In genomic region chr5:149959406-149960236, GRCh38 we compare ENCODE assay signal across 8 cellular contexts. TPM values are rescaled to one million over a fixed set of nuclear protein-coding genes. Genes with fewer than 3 reads are reported as not detected.
DNase-seq lines count a peak whose midpoint lies in the region; ATAC-seq lines count a peak whose summit lies in the region.

No MANE protein-coding gene starts in this region.

- peaks cover 26 to 35% (median 30%) of the 10 kb centered on the region in 4 donors for H3K4me1 Mint-ChIP-seq in CD4-positive, alpha-beta memory T cell
- H3K4me1 Mint-ChIP-seq in activated naive CD8-positive, alpha-beta T cell (ENCODE audit: low read depth), result peaks cover 33% of the 10 kb centered on the region

- peak; percentile 1 for ATAC-seq in left ventricle myocardium superior

- H3K27ac Mint-ChIP-seq in CD4-positive, alpha-beta memory T cell, result peak overlapping the region; percentile 91 to 100 (median 98)
- peak overlapping the region; percentile 96 for H3K27ac Mint-ChIP-seq in activated naive CD8-positive, alpha-beta T cell

- peak overlapping the region; percentile 72 for H3K27ac ChIP-seq in CD4-positive, alpha-beta memory T cell (ENCODE audit: low read depth, low read length)

- POLR2A ChIA-PET in CD4-positive, alpha-beta memory T cell (lab: Charles Lee; ENCODE audit: partially characterized antibody), result interaction anchor here (0.8 to 3.0 kb wide), 6 partner anchors 9 to 719 kb away, joined by 3 to 35 read pairs (median 4); partner anchors contain the start of genes HMGXB3, PPARGC1B and TIGD6

- H3K27me3 ChIP-seq in CD4-positive, alpha-beta memory T cell (ENCODE audit: insufficient read depth, low read length), result no peaks in the 10 kb centered on the region
- no peaks in the 10 kb centered on the region for H3K27me3 ChIP-seq in HAP-1 (ENCODE audit: low read depth)

- peaks cover 0 to 7% of the 10 kb centered on the region in 2 donors for H3K36me3 Mint-ChIP-seq in CD4-positive, alpha-beta memory T cell
- peaks cover 3% of the 10 kb centered on the region for H3K36me3 Mint-ChIP-seq in activated naive CD8-positive, alpha-beta T cell

- CTCF ChIA-PET in CD4-positive, alpha-beta memory T cell (lab: Charles Lee; ENCODE audit: partially characterized antibody), result interaction anchor here (0.8 to 5.0 kb wide), 19 partner anchors 8 to 496 kb away, joined by 3 to 51 read pairs (median 6); partner anchors contain the start of genes HMGXB3 and TIGD6

- peaks cover 27% of the 10 kb centered on the region for H3K4me1 ChIP-seq in CD4-positive, alpha-beta memory T cell (ENCODE audit: insufficient read depth, low read length)
- peaks cover 19% of the 10 kb centered on the region for H3K4me1 ChIP-seq in HAP-1

- no peaks in the 10 kb centered on the region for H3K9me3 ChIP-seq in CD4-positive, alpha-beta memory T cell (ENCODE audit: control insufficient read depth in 1 of 2, low read length in 2 of 2)
- no peaks in the 10 kb centered on the region for H3K9me3 ChIP-seq in HAP-1

- DNase-seq in CD4-positive, alpha-beta memory T cell, result peak; percentile 37 to 79 (median 41)
- DNase-seq in HAP-1 (ENCODE audit: low spot score in 2 of 2) (peak; percentile 23 to 32), SIG-M5 (lab: John Stamatoyannopoulos, UW) (peak; percentile 58), left ventricle myocardium superior (no peak), retina (peak; percentile 45), posterior vena cava (ENCODE audit: low spot score) (no peak), NCI-H2029 treated with DMSO at 0.1 percent for 48 hours (lab: John Stamatoyannopoulos, UW) (no peak)

- H3K4me3 Mint-ChIP-seq in CD4-positive, alpha-beta memory T cell, result peak overlapping the region; percentile 93 to 99 (median 98)
- H3K4me3 Mint-ChIP-seq in activated naive CD8-positive, alpha-beta T cell, result peak overlapping the region; percentile 89

- no peaks in the 10 kb centered on the region for H3K9me3 Mint-ChIP-seq in CD4-positive, alpha-beta memory T cell
- H3K9me3 Mint-ChIP-seq in activated naive CD8-positive, alpha-beta T cell (ENCODE audit: low read depth), result no peaks in the 10 kb centered on the region

- H3K4me3 ChIP-seq in CD4-positive, alpha-beta memory T cell (ENCODE audit: low read length in 2 of 2), result peak overlapping the region; percentile 80 to 84
- H3K4me3 ChIP-seq in HAP-1, result peak overlapping the region; percentile 70

- no peaks in the 10 kb centered on the region for H3K36me3 ChIP-seq in CD4-positive, alpha-beta memory T cell (ENCODE audit: insufficient read depth, low read length)
- H3K36me3 ChIP-seq in HAP-1 (replicated peaks), result no peaks in the 10 kb centered on the region

- intact Hi-C loops in CD4-positive, alpha-beta memory T cell (cut with micrococcal nuclease), result loop anchor here (1.0 to 10.0 kb wide), 3 partner anchors 41 to 615 kb away; partner anchors contain the start of genes GRPEL2, HMGXB3 and TIGD6
- intact Hi-C loops in left ventricle myocardium superior (cut with micrococcal nuclease), result no loop called here
- intact Hi-C loops in posterior vena cava (cut with DNase I), result no loop called here

- in situ Hi-C loops in HAP-1 (cut with MboI; ENCODE audit: low sequenced_read_pairs), result no loop called here

- H3K27me3 Mint-ChIP-seq in CD4-positive, alpha-beta memory T cell, result no peaks in the 10 kb centered on the region
- no peaks in the 10 kb centered on the region for H3K27me3 Mint-ChIP-seq in activated naive CD8-positive, alpha-beta T cell

RNA-seq across cellular contexts. Expression of gene SLC26A2, which starts 0.9 kb away (rescaled TPM):
- total RNA-seq in CD4-positive, alpha-beta memory T cell, result 10 to 100 TPM; 14.2 to 14.3 TPM
- 1 to 10 TPM; 1.4 to 4.0 TPM for polyA plus RNA-seq in CD4-positive, alpha-beta memory T cell
- 3.2 TPM for total RNA-seq in left ventricle myocardium superior
- 10 to 100 TPM; 11.3 to 13.2 TPM for total RNA-seq in posterior vena cava

RNA-seq across cellular contexts. Expression of gene PDE6A, which starts 15.0 kb away (rescaled TPM):
- total RNA-seq in CD4-positive, alpha-beta memory T cell, result not detected
- not detected for polyA plus RNA-seq in CD4-positive, alpha-beta memory T cell
- total RNA-seq in left ventricle myocardium superior (0.05 TPM), posterior vena cava (not detected)

RNA-seq across cellular contexts. Expression of gene TIGD6, which starts 40.8 kb away (rescaled TPM):
- 1 to 10 TPM; 5.8 to 6.8 TPM for total RNA-seq in CD4-positive, alpha-beta memory T cell
- polyA plus RNA-seq in CD4-positive, alpha-beta memory T cell, result 1 to 10 TPM; 1.3 TPM
- 1.9 TPM for total RNA-seq in left ventricle myocardium superior
- total RNA-seq in posterior vena cava, result 1 to 10 TPM; 3.8 to 4.7 TPM

RNA-seq across cellular contexts. Expression of gene HMGXB3, which starts 40.9 kb away (rescaled TPM):
- 10 to 100 TPM; 35.3 to 35.4 TPM for total RNA-seq in CD4-positive, alpha-beta memory T cell
- 10 to 100 TPM in 1 of 2 donors, 1 to 10 TPM in 1; 8.5 to 14.6 TPM for polyA plus RNA-seq in CD4-positive, alpha-beta memory T cell
- 14.2 TPM for total RNA-seq in left ventricle myocardium superior
- 10 to 100 TPM; 23.7 to 24.2 TPM for total RNA-seq in posterior vena cava

Comparison
In these comparisons a context has a peak if more than half of its experiments do, and no peak if none do; other contexts are left out.
1. DNase-seq: peak in CD4-positive, alpha-beta memory T cell (5 of 5), HAP-1 (2 of 2), SIG-M5 (single experiment) and retina (single experiment); none in left ventricle myocardium superior (single experiment), posterior vena cava (single experiment) and NCI-H2029 treated with DMSO at 0.1 percent for 48 hours (single experiment).